ENCODE assay signal across 8 cellular contexts in genomic region chr14:94342334-94342934, GRCh38. TPM values are rescaled to one million over a fixed set of nuclear protein-coding genes. Genes with fewer than 3 reads are reported as not detected.
DNase-seq lines count a peak whose midpoint lies in the region; ATAC-seq and TF ChIP-seq lines count a peak whose summit lies in the region.

No MANE protein-coding gene starts in this region.

- peaks cover 12% of the 10 kb centered on the region for H3K4me1 ChIP-seq in SJCRH30

- no peaks in the 10 kb centered on the region for H3K36me3 ChIP-seq in SJCRH30

- ATAC-seq in GM21737 (IDR thresholded peaks at IDR 0.05; ENCODE audit: unreplicated experiment) (no peak), GM18868 (IDR thresholded peaks at IDR 0.05; ENCODE audit: unreplicated experiment) (no peak)

- H3K4me3 ChIP-seq in SJCRH30 (no peak overlapping the region), retinal pigment epithelial cell (ENCODE audit: low read length) (no peak overlapping the region)

- H3K27me3 ChIP-seq in SJCRH30: no peaks in the 10 kb centered on the region

- peak; percentile 37 for DNase-seq in 8988T
- DNase-seq in GOT3 (lab: John Stamatoyannopoulos, UW): peak; percentile 58
- DNase-seq in SJCRH30: peak; percentile 89 to 92
- peak; percentile 100 for DNase-seq in fibroblast of the conjunctiva (ENCODE audit: low read depth)
- peak; percentile 99 for DNase-seq in retinal pigment epithelial cell (ENCODE audit: low read depth)
- DNase-seq in KG1 (lab: John Stamatoyannopoulos, UW): no peak

- H3K9me3 ChIP-seq in SJCRH30 (replicated peaks): peaks cover 2% of the 10 kb centered on the region; the same call in 1 of the 2 replicates

- no peak overlapping the region for H3K27ac ChIP-seq in SJCRH30

- TF ChIP-seq CTCF in retinal pigment epithelial cell (conservative IDR thresholded peaks at IDR 0.05; ENCODE audit: low read depth, low read length): no peak

RNA-seq across cellular contexts. Expression of gene SERPINA6, which starts 19.3 kb away (rescaled TPM):
- not detected in 2 replicates for total RNA-seq in SJCRH30 (2014; rRNA removed; shearing (Covaris generic))

RNA-seq across cellular contexts. Expression of gene SERPINA2, which starts 24.1 kb away (rescaled TPM):
- total RNA-seq in SJCRH30 (2014; rRNA removed; shearing (Covaris generic)): not detected in 2 replicates

RNA-seq across cellular contexts. Expression of gene SERPINA1, which starts 46.0 kb away (rescaled TPM):
- 0.08 TPM in 1 of 2 replicates, not detected in the other for total RNA-seq in SJCRH30 (2014; rRNA removed; shearing (Covaris generic))

RNA-seq across cellular contexts. Expression of gene SERPINA10, which starts 49.4 kb away (rescaled TPM):
- total RNA-seq in SJCRH30 (2014; rRNA removed; shearing (Covaris generic)): 0.03 TPM in 1 of 2 replicates, not detected in the other
